In the genomic region with DNA sequence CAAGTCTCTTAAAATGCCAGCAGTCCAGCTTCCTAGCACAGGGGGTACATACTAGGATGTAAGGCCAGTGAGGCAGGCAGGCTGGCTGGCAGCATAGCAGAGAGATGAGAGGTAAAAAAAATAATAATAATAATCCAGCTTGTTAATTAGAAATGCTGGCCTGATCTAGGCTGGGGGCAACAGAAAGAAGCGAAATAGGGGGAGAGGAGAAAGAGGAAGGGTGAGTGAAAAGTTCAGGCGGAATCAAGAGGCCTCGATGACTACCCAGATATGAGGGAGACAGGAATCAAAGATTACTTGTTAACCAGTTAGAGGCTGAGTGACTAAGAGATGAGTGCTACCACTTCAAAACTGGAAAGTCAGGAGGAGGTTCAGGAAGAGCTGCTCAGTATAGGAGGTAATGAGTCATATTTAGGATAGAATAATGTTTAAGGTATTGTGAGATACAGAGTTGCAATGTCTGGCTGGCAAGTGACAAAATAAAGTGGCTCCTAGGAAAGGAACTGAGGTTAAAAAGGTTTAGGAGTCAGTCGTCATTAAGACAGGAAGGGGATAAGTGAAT, we compare ENCODE assay signal across 7 cellular contexts. TPM values are rescaled to one million over a fixed set of nuclear protein-coding genes. Genes with fewer than 3 reads are reported as not detected.
DNase-seq lines count a peak whose midpoint lies in the region; ATAC-seq, FAIRE-seq and TF ChIP-seq lines count a peak whose summit lies in the region.

No MANE protein-coding gene starts in this region.

- no peaks in the 10 kb centered on the region for H3K9me3 Mint-ChIP-seq in osteocyte (ENCODE audit: unreplicated experiment)

- H3K36me3 ChIP-seq in bronchial epithelial cell (ENCODE audit: control insufficient read depth, insufficient read depth, low read length) = no peaks in the 10 kb centered on the region

- peak overlapping the region; percentile 37 for H3K27ac Mint-ChIP-seq in osteocyte (ENCODE audit: unreplicated experiment)

- H3K4me3 ChIP-seq in NB4 (ENCODE audit: low read depth, low read length) (no peak overlapping the region), bronchial epithelial cell (ENCODE audit: low read depth, low read length) (no peak overlapping the region)

- H3K4me3 Mint-ChIP-seq in osteocyte (ENCODE audit: unreplicated experiment) = no peak overlapping the region

- TF ChIP-seq CTCF in NB4 (IDR thresholded peaks at IDR 0.05; ENCODE audit: low read depth, low read length) (no peak), bronchial epithelial cell (IDR thresholded peaks at IDR 0.05; ENCODE audit: insufficient read depth, low read length, severe bottlenecking) (no peak), osteocyte (IDR thresholded peaks at IDR 0.05) (no peak)

- peaks cover 3% of the 10 kb centered on the region for H3K36me3 Mint-ChIP-seq in osteocyte (ENCODE audit: unreplicated experiment)

- DNase-seq in GM12891 (ENCODE audit: insufficient read length, low spot score) = no peak
- peak; percentile 12 for DNase-seq in NB4 (ENCODE audit: low read depth)
- DNase-seq in bronchial epithelial cell (ENCODE audit: low read depth) = peak; percentile 99
- DNase-seq in osteocyte (ENCODE audit: extremely low spot score, unreplicated experiment) = no peak
- no peak for DNase-seq in NCI-H1417 treated with DMSO at 0.1 percent for 48 hours (lab: John Stamatoyannopoulos, UW)
- no peak for DNase-seq in NCI-H2029 (lab: John Stamatoyannopoulos, UW)

- peaks cover 5% of the 10 kb centered on the region for H3K27me3 Mint-ChIP-seq in osteocyte (ENCODE audit: unreplicated experiment)

- no peaks in the 10 kb centered on the region for H3K27me3 ChIP-seq in bronchial epithelial cell (ENCODE audit: control insufficient read depth, insufficient read depth, low read length)

- ATAC-seq in GM19467 (IDR thresholded peaks at IDR 0.05; ENCODE audit: unreplicated experiment) = no peak

- peak; percentile 38 for FAIRE-seq in GM12891 (lab: Jason Lieb, UNC)
- FAIRE-seq in bronchial epithelial cell (lab: Jason Lieb, UNC) = peak; percentile 62

- peaks cover 28% of the 10 kb centered on the region for H3K4me1 Mint-ChIP-seq in osteocyte (ENCODE audit: unreplicated experiment)

- TF ChIP-seq POLR2A in GM12891 (IDR thresholded peaks at IDR 0.05; ENCODE audit: low read depth, low read length) (no peak), NB4 (IDR thresholded peaks at IDR 0.05; ENCODE audit: extremely low read depth, insufficient read length) (no peak)

TF ChIP-seq in GM12891, 5 proteins besides CTCF, POLR2A, EP300 and RAD21:
- TF ChIP-seq TAF1 (IDR thresholded peaks at IDR 0.05; ENCODE audit: low read depth, low read length) (no peak), POU2F2 (IDR thresholded peaks at IDR 0.05; ENCODE audit: low read depth, low read length) (no peak), SPI1 (IDR thresholded peaks at IDR 0.05; ENCODE audit: low read depth, low read length) (no peak), PAX5 (IDR thresholded peaks at IDR 0.05; ENCODE audit: insufficient read depth, low read length, severe bottlenecking) (no peak), POLR2AphosphoS5 (IDR thresholded peaks at IDR 0.05; ENCODE audit: low read depth, low read length) (no peak)
TF ChIP-seq in GM12891: peak in this region for 0.

RNA-seq across cellular contexts. Expression of gene ALKBH8, which starts 2.8 kb away (rescaled TPM):
- polyA plus RNA-seq in GM12891 (2012; ENCODE audit: low read depth, missing spikeins) = 3.8 TPM
- total RNA-seq in bronchial epithelial cell (5.2 and 12.4 TPM in 2 replicates), osteocyte (5.0 and 7.0 TPM in 2 replicates)

RNA-seq across cellular contexts. Expression of gene ELMOD1, which starts 28.2 kb away (rescaled TPM):
- polyA plus RNA-seq in GM12891 (2012; ENCODE audit: low read depth, missing spikeins) = not detected
- total RNA-seq in bronchial epithelial cell (under 0.01 TPM in 1 of 2 replicates, not detected in the other), osteocyte (not detected in 2 replicates)

Comparison
In these comparisons a context has a peak if more than half of its experiments do, and no peak if none do; other contexts are left out.
1. DNase-seq: peak in NB4 (single experiment) and bronchial epithelial cell (single experiment); none in GM12891 (single experiment), osteocyte (single experiment), NCI-H1417 treated with DMSO at 0.1 percent for 48 hours (single experiment) and NCI-H2029 (single experiment).